ENCODE assay signal across 32 cellular contexts in genomic region chr19:1520203-1520780, GRCh38. TPM values are rescaled to one million over a fixed set of nuclear protein-coding genes. Genes with fewer than 3 reads are reported as not detected.
"Had no signal": no experiment of that assay in that cellular context is flagged by ENCODE, and none has a peak within 500 bp of the region (broad histone marks: within the 10 kb centered on the region; RNA-seq: fewer than 3 reads in every experiment).

No MANE protein-coding gene starts in this region.

- H3K4me1 ChIP-seq: gastrocnemius medialis, right lobe of liver had no signal

- H3K9me3 ChIP-seq: gastrocnemius medialis, right lobe of liver, uterus had no signal

- H3K79me2 ChIP-seq: hepatocyte had no signal

- H3K36me3 Mint-ChIP-seq: activated naive CD4-positive, alpha-beta T cell treated with anti-CD3 and anti-CD28 coated beads, Interleukin-2, amount 50 U/mL, for 24 hours; stimulated activated memory B cell treated with anti-CD40 and anti-IgM and Interleukin-4, amounts not matched to agents 10 μg/mL and 1 μg/mL and 100 μg/mL, for 72 hours; type B pancreatic cell had no signal

- H3K27ac Mint-ChIP-seq: activated CD4-positive, alpha-beta memory T cell treated with anti-CD3 and anti-CD28 coated beads, Interleukin-2, amount 10 ng/mL, durations not matched to agents 7 days and 5 days; activated CD4-positive, alpha-beta T cell treated with anti-CD3 and anti-CD28 coated beads, Interleukin-2, amount 10 ng/mL, durations not matched to agents 7 days and 5 days; activated naive CD4-positive, alpha-beta T cell treated with anti-CD3 and anti-CD28 coated beads, Interleukin-2, amount 50 U/mL, for 24 hours; activated naive CD8-positive, alpha-beta T cell treated with anti-CD3 and anti-CD28 coated beads, Interleukin-2, amount 50 U/mL, for 24 hours; activated T-helper 2 cell treated with anti-CD3 and anti-CD28 coated beads, Interferon-gamma antibody, Interleukin-2, Interleukin-4, amounts not matched to agents 10 μg/mL and 5 μg/mL and 100 μg/mL, durations not matched to agents 14 hours and 24 hours and 36 hours; effector memory CD8-positive, alpha-beta T cell; naive thymus-derived CD8-positive, alpha-beta T cell; stimulated activated memory B cell treated with anti-CD40 and anti-IgM and Interleukin-4, amounts not matched to agents 10 μg/mL and 1 μg/mL and 100 μg/mL, for 72 hours; type B pancreatic cell had no signal

- H3K9me3 Mint-ChIP-seq: activated CD4-positive, alpha-beta memory T cell treated with anti-CD3 and anti-CD28 coated beads, Interleukin-2, amount 10 ng/mL, durations not matched to agents 7 days and 5 days; activated CD4-positive, alpha-beta T cell treated with anti-CD3 and anti-CD28 coated beads, Interleukin-2, amount 10 ng/mL, durations not matched to agents 7 days and 5 days; activated naive CD4-positive, alpha-beta T cell treated with anti-CD3 and anti-CD28 coated beads, Interleukin-2, amount 50 U/mL, for 24 hours; activated naive CD8-positive, alpha-beta T cell treated with anti-CD3 and anti-CD28 coated beads, Interleukin-2, amount 50 U/mL, for 24 hours; activated T-cell treated with anti-CD3 and anti-CD28 coated beads, Interleukin-2, amount 50 U/mL, for 4 hours; activated T-helper 2 cell treated with anti-CD3 and anti-CD28 coated beads, Interferon-gamma antibody, Interleukin-2, Interleukin-4, amounts not matched to agents 10 μg/mL and 5 μg/mL and 100 μg/mL, durations not matched to agents 14 hours and 24 hours and 36 hours; effector memory CD8-positive, alpha-beta T cell; neural crest cell; stimulated activated naive CD8-positive, alpha-beta T cell treated with anti-CD3 and anti-CD28 coated beads, Interleukin-15, amount 100 ng/mL, for 72 hours had no signal

- H3K27ac ChIP-seq: gastrocnemius medialis, hepatocyte, right lobe of liver had no signal

- H3K27me3 ChIP-seq: right lobe of liver, uterus had no signal

- DNase-seq: activated CD4-positive, alpha-beta memory T cell treated with anti-CD3 and anti-CD28 coated beads, Interleukin-2, amount 10 ng/mL, durations not matched to agents 7 days and 5 days; activated CD4-positive, alpha-beta T cell treated with anti-CD3 and anti-CD28 coated beads for 1 hour; activated CD4-positive, alpha-beta T cell treated with anti-CD3 and anti-CD28 coated beads, Interleukin-2, amount 10 ng/mL, durations not matched to agents 7 days and 5 days; activated naive CD8-positive, alpha-beta T cell treated with anti-CD3 and anti-CD28 coated beads, Interleukin-2, amount 50 U/mL, for 24 hours; activated T-cell treated with anti-CD3 and anti-CD28 coated beads, Interleukin-2, amount 50 U/mL, for 4 hours; amygdala; caudate nucleus; cortex of kidney; effector memory CD8-positive, alpha-beta T cell; erythroblast; gastrocnemius medialis; glutamatergic neuron; left cardiac atrium; midbrain; naive thymus-derived CD8-positive, alpha-beta T cell; occipital lobe; right lobe of liver; stimulated activated CD4-positive, alpha-beta T cell treated with anti-CD3 and anti-CD28 coated beads, Interleukin-12 subunit alpha, Interleukin-12 subunit beta, amount 100 ng/mL, for 4 hours; stimulated activated CD4-positive, alpha-beta T cell treated with anti-CD3 and anti-CD28 coated beads, Interleukin-4, amount 100 ng/mL, for 1 hour; stimulated activated naive CD8-positive, alpha-beta T cell treated with anti-CD3 and anti-CD28 coated beads, Interleukin-15, amount 100 ng/mL, for 72 hours; substantia nigra; T-helper 2 cell; uterus had no signal

- H3K4me2 ChIP-seq: hepatocyte had no signal

- H3K4me3 Mint-ChIP-seq: activated CD4-positive, alpha-beta memory T cell treated with anti-CD3 and anti-CD28 coated beads, Interleukin-2, amount 10 ng/mL, durations not matched to agents 7 days and 5 days; activated CD4-positive, alpha-beta T cell treated with anti-CD3 and anti-CD28 coated beads, Interleukin-2, amount 10 ng/mL, durations not matched to agents 7 days and 5 days; activated naive CD4-positive, alpha-beta T cell treated with anti-CD3 and anti-CD28 coated beads, Interleukin-2, amount 50 U/mL, for 24 hours; activated naive CD8-positive, alpha-beta T cell treated with anti-CD3 and anti-CD28 coated beads, Interleukin-2, amount 50 U/mL, for 24 hours; activated T-cell treated with anti-CD3 and anti-CD28 coated beads, Interleukin-2, amount 50 U/mL, for 4 hours; effector memory CD8-positive, alpha-beta T cell; naive thymus-derived CD8-positive, alpha-beta T cell; neural crest cell; stimulated activated memory B cell treated with anti-CD40 and anti-IgM and Interleukin-4, amounts not matched to agents 10 μg/mL and 1 μg/mL and 100 μg/mL, for 72 hours; stimulated activated naive CD8-positive, alpha-beta T cell treated with anti-CD3 and anti-CD28 coated beads, Interleukin-15, amount 100 ng/mL, for 72 hours; type B pancreatic cell had no signal

- H3K36me3 ChIP-seq: gastrocnemius medialis, right lobe of liver, uterus had no signal

- H2AFZ ChIP-seq: hepatocyte had no signal

- ATAC-seq: activated naive CD8-positive, alpha-beta T cell treated with anti-CD3 and anti-CD28 coated beads, Interleukin-2, amount 50 U/mL, for 24 hours; activated T-cell treated with anti-CD3 and anti-CD28 coated beads, Interleukin-2, amount 50 U/mL, for 4 hours; effector memory CD8-positive, alpha-beta T cell; gastrocnemius medialis; left cardiac atrium; naive thymus-derived CD8-positive, alpha-beta T cell; stimulated activated memory B cell treated with anti-CD40 and anti-IgM and Interleukin-4, amounts not matched to agents 10 μg/mL and 1 μg/mL and 100 μg/mL, for 72 hours; stimulated activated naive CD8-positive, alpha-beta T cell treated with anti-CD3 and anti-CD28 coated beads, Interleukin-15, amount 100 ng/mL, for 72 hours had no signal

- H3K4me3 ChIP-seq: gastrocnemius medialis, hepatocyte, right lobe of liver, uterus had no signal

RNA-seq across cellular contexts. Expression of gene PLK5, which starts 3.6 kb away (rescaled TPM):
- total RNA-seq: activated CD4-positive, alpha-beta memory T cell treated with anti-CD3 and anti-CD28 coated beads, Interleukin-2, amount 10 ng/mL, durations not matched to agents 7 days and 5 days; activated CD4-positive, alpha-beta T cell treated with anti-CD3 and anti-CD28 coated beads, Interleukin-2, amount 10 ng/mL, durations not matched to agents 7 days and 5 days; activated T-cell treated with anti-CD3 and anti-CD28 coated beads, Interleukin-2, amount 50 U/mL, for 4 hours; activated T-helper 2 cell treated with anti-CD3 and anti-CD28 coated beads, Interferon-gamma antibody, Interleukin-2, Interleukin-4, amounts not matched to agents 10 μg/mL and 5 μg/mL and 100 μg/mL, durations not matched to agents 14 hours and 24 hours and 36 hours; gastrocnemius medialis; hepatocyte; left cardiac atrium; liver; naive thymus-derived CD8-positive, alpha-beta T cell; neural crest cell; occipital lobe; posterior vena cava; right lobe of liver; skeletal muscle tissue had no signal

RNA-seq across cellular contexts. Expression of gene ADAMTSL5, which starts 7.5 kb away (rescaled TPM):
- total RNA-seq: neural crest cell, occipital lobe had no signal
